1 cellular context compared by ENCODE assay signal in genomic region chr12:117587646-117588287, GRCh38.
TF ChIP-seq lines count a peak whose summit lies in the region.

No MANE protein-coding gene starts in this region.

TF ChIP-seq in SK-N-SH treated with all-trans-retinoic acid at 6 μM for 48 hours, 23 proteins besides CTCF, POLR2A, EP300 and RAD21 (continued from another document):
- no peak for TF ChIP-seq ZNF565 (CRISPR knock-in tag; conservative IDR thresholded peaks at IDR 0.05; ENCODE audit: low read depth)
- no peak for TF ChIP-seq OSR1 (CRISPR knock-in tag; IDR thresholded peaks at IDR 0.05)
- no peak for TF ChIP-seq PATZ1 (CRISPR knock-in tag; IDR thresholded peaks at IDR 0.05; ENCODE audit: borderline replicate concordance)
- no peak for TF ChIP-seq CSDC2 (CRISPR knock-in tag; IDR thresholded peaks at IDR 0.05)
- TF ChIP-seq ZNF8 (CRISPR knock-in tag; IDR thresholded peaks at IDR 0.05), result no peak
- TF ChIP-seq ESRRG (CRISPR knock-in tag; IDR thresholded peaks at IDR 0.05), result no peak
- TF ChIP-seq ZNF70 (CRISPR knock-in tag; IDR thresholded peaks at IDR 0.05), result no peak
